8 cellular contexts compared by ENCODE assay signal in the genomic region with DNA sequence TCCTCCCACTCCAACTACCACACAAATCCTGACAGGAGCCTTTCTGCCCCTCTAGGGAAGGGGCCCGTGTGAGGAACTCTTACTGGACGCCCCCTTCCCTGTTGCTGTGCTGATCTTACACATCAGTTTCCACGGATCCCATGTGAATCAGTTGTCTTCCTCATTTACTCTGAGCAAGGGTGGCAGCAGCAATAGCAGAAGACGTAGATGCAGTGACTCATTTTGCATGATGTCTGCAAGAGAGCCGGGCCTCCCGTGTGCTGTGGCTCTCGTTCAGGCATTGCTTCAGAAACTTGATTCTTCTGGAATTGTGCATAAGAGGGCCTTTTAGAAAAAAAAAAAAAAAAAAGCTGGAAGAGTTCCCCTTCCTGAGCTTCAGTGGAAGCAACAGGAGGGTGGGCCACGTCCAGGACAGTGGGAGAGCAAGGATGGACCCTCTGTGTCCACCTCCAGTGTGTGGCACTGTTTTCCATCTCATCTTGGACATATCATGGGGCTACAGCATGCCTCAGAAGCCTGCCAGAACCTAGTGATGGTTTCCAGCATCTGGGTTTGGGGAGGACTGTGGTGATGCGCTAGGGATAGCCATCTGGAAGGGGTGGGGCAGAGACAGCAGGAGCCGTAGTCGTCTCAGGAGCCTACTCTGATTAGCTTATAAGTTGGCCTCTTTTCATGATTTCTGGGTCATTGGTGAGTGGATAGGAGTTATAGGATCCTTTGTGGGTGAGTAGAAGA.
DNase-seq lines count a peak whose midpoint lies in the region; ATAC-seq, FAIRE-seq and TF ChIP-seq lines count a peak whose summit lies in the region.

No MANE protein-coding gene starts in this region.

- no peaks in the 10 kb centered on the region for H3K79me2 ChIP-seq in endothelial cell of umbilical vein (ENCODE audit: control insufficient read depth, insufficient read depth, low read length)

- no peaks in the 10 kb centered on the region for H3K36me3 ChIP-seq in endothelial cell of umbilical vein (ENCODE audit: control insufficient read depth in 2 of 2, extremely low read depth in 1 of 2, insufficient read depth in 2 of 2, low read length in 2 of 2)

- ATAC-seq in natural killer cell, result peak; percentile 17 to 61 (median 44)
- no peak for ATAC-seq in HG03045 (IDR thresholded peaks at IDR 0.05; ENCODE audit: unreplicated experiment)
- no peak for ATAC-seq in HG03342 (IDR thresholded peaks at IDR 0.05; ENCODE audit: unreplicated experiment)
- ATAC-seq in HG03521 (IDR thresholded peaks at IDR 0.05; ENCODE audit: unreplicated experiment), result no peak

- no TSS peak for BruUV-seq in endothelial cell of umbilical vein (replicated peaks; lab: Mats Ljungman, UMichigan)

- H3K4me3 Mint-ChIP-seq in natural killer cell, result no peak overlapping the region

- peak; percentile 40 for TF ChIP-seq CTCF in AG10803 (conservative IDR thresholded peaks at IDR 0.05; ENCODE audit: low read length)
- no peak for TF ChIP-seq CTCF in endothelial cell of umbilical vein (IDR thresholded peaks at IDR 0.05; ENCODE audit: extremely low read depth in 1 of 2, insufficient read depth in 1 of 2, low read depth in 1 of 2, low read length in 2 of 2)
- TF ChIP-seq CTCF in natural killer cell (IDR thresholded peaks at IDR 0.05), result no peak

- H4K20me1 ChIP-seq in endothelial cell of umbilical vein (replicated peaks; ENCODE audit: control insufficient read depth, extremely low read depth, insufficient read depth, low read length), result no peaks in the 10 kb centered on the region

- no peaks in the 10 kb centered on the region for H3K9me3 Mint-ChIP-seq in natural killer cell

- dilution Hi-C loops in endothelial cell of umbilical vein (cut with MboI; ENCODE audit: extremely low pct_ligation_motif_present, low sequenced_read_pairs), result no loop called here

- H2AFZ ChIP-seq in endothelial cell of umbilical vein (ENCODE audit: low read depth, low read length), result no peak overlapping the region

- H3K36me3 Mint-ChIP-seq in natural killer cell, result no peaks in the 10 kb centered on the region

- no peaks in the 10 kb centered on the region for H3K27me3 Mint-ChIP-seq in natural killer cell (ENCODE audit: low read depth in 2 of 2)

- DNase-seq in AG10803 (ENCODE audit: low read depth), result peak; percentile 94
- DNase-seq in NOMO-1 treated with DMSO at 0.1 percent for 48 hours (lab: John Stamatoyannopoulos, UW; ENCODE audit: unreplicated experiment), result peak; percentile 87
- no peak for DNase-seq in endothelial cell of umbilical vein (ENCODE audit: low read depth, low spot score)
- no peak for DNase-seq in natural killer cell
- no peak for DNase-seq in DMS79 treated with DMSO at 0.1 percent for 48 hours (lab: John Stamatoyannopoulos, UW)

- H3K4me3 ChIP-seq in AG10803 (ENCODE audit: low read length) (peak overlapping the region; percentile 40), endothelial cell of umbilical vein (replicated peaks in 1 of 3; ENCODE audit: insufficient read depth in 1 of 3, low read depth in 1 of 3, low read length in 3 of 3) (no peak overlapping the region)

- no peak for TF ChIP-seq POLR2A in endothelial cell of umbilical vein (IDR thresholded peaks at IDR 0.05; ENCODE audit: low read depth, low read length)

- CTCF ChIA-PET in endothelial cell of umbilical vein (lab: Charles Lee), result interaction anchor here (0.6 to 1.5 kb wide), 2 partner anchors 14 to 29 kb away, joined by 4 read pairs; no protein-coding TSS in a partner anchor

- POLR2A ChIA-PET in endothelial cell of umbilical vein (lab: Charles Lee), result interaction anchor here (0.7 kb wide), 1 partner anchor 12 kb away, joined by 3 read pairs; no protein-coding TSS in a partner anchor

- H3K9ac ChIP-seq in endothelial cell of umbilical vein (replicated peaks; ENCODE audit: extremely low read depth, insufficient read depth, low read length), result no peak overlapping the region

- H3K9me1 ChIP-seq in endothelial cell of umbilical vein (replicated peaks; ENCODE audit: control insufficient read depth, extremely low read depth, insufficient read depth, low read length), result no peaks in the 10 kb centered on the region

- peaks cover 79% of the 10 kb centered on the region in 2 donors for H3K4me1 Mint-ChIP-seq in natural killer cell

- H3K27me3 ChIP-seq in endothelial cell of umbilical vein (ENCODE audit: control insufficient read depth in 2 of 2, insufficient read depth in 2 of 2, low read length in 2 of 2), result no peaks in the 10 kb centered on the region

- intact Hi-C loops in endothelial cell of umbilical vein (cut with micrococcal nuclease) (no loop called here), natural killer cell (cut with micrococcal nuclease) (no loop called here)

- H3K9me3 ChIP-seq in endothelial cell of umbilical vein (replicated peaks; ENCODE audit: control insufficient read depth, insufficient read depth, low read length), result no peaks in the 10 kb centered on the region

- peak overlapping the region in 1 of 2 donors; percentile 37 for H3K27ac Mint-ChIP-seq in natural killer cell

- no peak overlapping the region for H3K27ac ChIP-seq in endothelial cell of umbilical vein (ENCODE audit: insufficient read depth, low read depth, low read length)

- no peak overlapping the region for H3K4me2 ChIP-seq in endothelial cell of umbilical vein (ENCODE audit: insufficient read depth, low read length)

- peaks cover 13% of the 10 kb centered on the region for H3K4me1 ChIP-seq in endothelial cell of umbilical vein (ENCODE audit: control insufficient read depth, extremely low read depth, insufficient read depth, low read length)

- FAIRE-seq in endothelial cell of umbilical vein (lab: Jason Lieb, UNC), result peak; percentile 43

TF ChIP-seq in endothelial cell of umbilical vein, 7 proteins besides CTCF, POLR2A, EP300 and RAD21:
- no peak for TF ChIP-seq EZH2 (IDR thresholded peaks at IDR 0.05; ENCODE audit: borderline replicate concordance, low read depth, low read length, severe bottlenecking)
- TF ChIP-seq, protein P1, sequence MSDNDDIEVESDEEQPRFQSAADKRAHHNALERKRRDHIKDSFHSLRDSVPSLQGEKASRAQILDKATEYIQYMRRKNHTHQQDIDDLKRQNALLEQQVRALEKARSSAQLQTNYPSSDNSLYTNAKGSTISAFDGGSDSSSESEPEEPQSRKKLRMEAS (IDR thresholded peaks at IDR 0.05; ENCODE audit: insufficient read depth, insufficient read length), result no peak
- TF ChIP-seq JUN (IDR thresholded peaks at IDR 0.05; ENCODE audit: borderline replicate concordance, insufficient read depth, insufficient read length, low read depth), result no peak
- no peak for TF ChIP-seq GATA2 (IDR thresholded peaks at IDR 0.05; ENCODE audit: insufficient read depth, insufficient read length, low read depth, low read length)
- TF ChIP-seq FOS (IDR thresholded peaks at IDR 0.05; ENCODE audit: borderline replicate concordance, insufficient read depth, low read length), result no peak
- no peak for TF ChIP-seq MYC (IDR thresholded peaks at IDR 0.05; ENCODE audit: low read depth, low read length)
- no peak for TF ChIP-seq POLR2AphosphoS5 (IDR thresholded peaks at IDR 0.05; ENCODE audit: insufficient read depth, low read depth, low read length)

Comparison
In these comparisons a context has a peak if more than half of its experiments do, and no peak if none do; other contexts are left out.
1. DNase-seq: peak in AG10803 (single experiment) and NOMO-1 treated with DMSO at 0.1 percent for 48 hours (single experiment); none in endothelial cell of umbilical vein (single experiment), natural killer cell (single experiment) and DMS79 treated with DMSO at 0.1 percent for 48 hours (single experiment).
2. ATAC-seq: peak in natural killer cell (3 of 3); none in HG03045 (single experiment), HG03342 (single experiment) and HG03521 (single experiment).